Comparison of ENCODE assay signal across 13 cellular contexts in genomic region chr12:64080319-64081008, GRCh38.
A peak's percentile ranks its signal among the peaks of the same experiment; 100 is the strongest.
DNase-seq lines count a peak whose midpoint lies in the region; ATAC-seq and TF ChIP-seq lines count a peak whose summit lies in the region.
"Had no signal": no experiment of that assay in that cellular context is flagged by ENCODE, and none has a peak within 500 bp of the region (broad histone marks: within the 10 kb centered on the region; RNA-seq: fewer than 3 reads in every experiment).

No MANE protein-coding gene starts in this region.

- H3K27ac ChIP-seq in parathyroid adenoma, result no peak overlapping the region
- no peak overlapping the region for H3K27ac ChIP-seq in testis

- H3K9me3 ChIP-seq in parathyroid adenoma (ENCODE audit: control insufficient read depth, low read length), result no peaks in the 10 kb centered on the region
- no peaks in the 10 kb centered on the region for H3K9me3 ChIP-seq in testis

- H3K9ac ChIP-seq in parathyroid adenoma, result no peak overlapping the region

- DNase-seq in DMS53 (lab: John Stamatoyannopoulos, UW) (peak; percentile 96), NCI-H748 (lab: John Stamatoyannopoulos, UW; ENCODE audit: unreplicated experiment) (peak; percentile 94), Right ventricle myocardium superior (no peak), testis (no peak), GM10266 (ENCODE audit: extremely low spot score) (no peak)
- no peak for DNase-seq in activated naive CD4-positive, alpha-beta T cell (lab: John Stamatoyannopoulos, UW)
- DNase-seq: AML-193, hippocampal formation, natural killer cell, NCI-H446 treated with DMSO at 0.1 percent for 48 hours had no signal

- H3K4me1 ChIP-seq in parathyroid adenoma (peaks cover 17% of the 10 kb centered on the region), testis (peaks cover 5% of the 10 kb centered on the region)

- no peaks in the 10 kb centered on the region for H3K79me2 ChIP-seq in parathyroid adenoma

- 64 to 65% methylated on average over 7 of the region's 7 CpGs for WGBS in testis, 2 donors

- ATAC-seq in Right ventricle myocardium superior (ENCODE audit: poor library complexity), result peak; percentile 37
- ATAC-seq in GM21447 (IDR thresholded peaks at IDR 0.05; ENCODE audit: unreplicated experiment), result no peak
- ATAC-seq: natural killer cell, SK-N-SH treated with all-trans-retinoic acid at 6 μM for 48 hours had no signal

- H3K27me3 ChIP-seq in parathyroid adenoma (ENCODE audit: control insufficient read depth, insufficient read depth, low read length) (no peaks in the 10 kb centered on the region), testis (no peaks in the 10 kb centered on the region)

- no peak for TF ChIP-seq POLR2A in testis (IDR thresholded peaks at IDR 0.05)

- no peaks in the 10 kb centered on the region for H3K36me3 ChIP-seq in parathyroid adenoma (ENCODE audit: control insufficient read depth, insufficient read depth, low read length)
- no peaks in the 10 kb centered on the region for H3K36me3 ChIP-seq in testis (ENCODE audit: low read depth, missing control alignments)

- TF ChIP-seq CTCF in parathyroid adenoma (IDR thresholded peaks at IDR 0.05) (no peak), testis (IDR thresholded peaks at IDR 0.05) (no peak), GM10266 (IDR thresholded peaks at IDR 0.05; ENCODE audit: control insufficient read depth, insufficient read depth, low read depth, missing control alignments) (no peak)

- no peak overlapping the region for H2AFZ ChIP-seq in parathyroid adenoma

- H3K4me2 ChIP-seq in parathyroid adenoma (ENCODE audit: low read length), result peak overlapping the region; percentile 52

- intact Hi-C loops in Right ventricle myocardium superior (cut with DNase I), result no loop called here
- intact Hi-C loops in testis (cut with DNase I; ENCODE audit: low total_unique reads), result no loop called here

- H3K4me3 ChIP-seq in parathyroid adenoma (ENCODE audit: low read depth, low read length) (no peak overlapping the region), testis (no peak overlapping the region)

Comparison
In these comparisons a context has a peak if more than half of its experiments do, and no peak if none do; other contexts are left out.
1. DNase-seq: peak in DMS53 (single experiment) and NCI-H748 (single experiment); none in Right ventricle myocardium superior (single experiment), testis (single experiment), GM10266 (single experiment) and activated naive CD4-positive, alpha-beta T cell (0 of 4).